In genomic region chr9:21443849-21444625, GRCh38 we compare ENCODE assay signal across 11 cellular contexts. TPM values are rescaled to one million over a fixed set of nuclear protein-coding genes. Genes with fewer than 3 reads are reported as not detected.
DNase-seq lines count a peak whose midpoint lies in the region; ATAC-seq, FAIRE-seq and TF ChIP-seq lines count a peak whose summit lies in the region.
"Had no signal": no experiment of that assay in that cellular context is flagged by ENCODE, and none has a peak within 500 bp of the region (broad histone marks: within the 10 kb centered on the region; RNA-seq: fewer than 3 reads in every experiment).

No MANE protein-coding gene starts in this region.

- H3K4me3 ChIP-seq in right lobe of liver (no peak overlapping the region), HepG2 (replicated peaks in 1 of 3; ENCODE audit: insufficient read depth in 1 of 3, low read depth in 2 of 3, low read length in 3 of 3) (no peak overlapping the region), NB4 (ENCODE audit: low read depth, low read length) (no peak overlapping the region), upper lobe of right lung (no peak overlapping the region), MG63 (no peak overlapping the region)
- H3K4me3 ChIP-seq: K562 had no signal

- no TSS peak for BruUV-seq in HepG2 (replicated peaks; lab: Mats Ljungman, UMichigan)

- FAIRE-seq in HepG2 (lab: Jason Lieb, UNC): no peak
- FAIRE-seq: endometrium, K562 had no signal

- TF ChIP-seq POLR2A in right lobe of liver (IDR thresholded peaks at IDR 0.05) (no peak), HepG2 (IDR thresholded peaks at IDR 0.05; ENCODE audit: insufficient read depth in 1 of 2, low read depth in 2 of 2, low read length in 2 of 2) (no peak), NB4 (IDR thresholded peaks at IDR 0.05; ENCODE audit: extremely low read depth, insufficient read length) (no peak)

- no peak overlapping the region for H3K4me2 ChIP-seq in HepG2 (ENCODE audit: low read depth, low read length)

- peak in 3 of 4 donors; percentile 28 to 40 (median 28) for ATAC-seq in right lobe of liver
- no peak for ATAC-seq in HepG2
- peak; percentile 86 for ATAC-seq in HG02884 (IDR thresholded peaks at IDR 0.05; ENCODE audit: unreplicated experiment)
- peak; percentile 67 for ATAC-seq in upper lobe of right lung
- ATAC-seq: K562 had no signal

- WGBS in right lobe of liver (ENCODE audit: insufficient coverage, low coverage, low lambda C conversion rate, missing lambda C conversion rate): 68% methylated on average over 4 of the region's 4 CpGs
- WGBS in HepG2 (ENCODE audit: low lambda C conversion rate): 25% methylated on average over 4 of the region's 4 CpGs

- no peak for TF ChIP-seq EP300 in HepG2 (IDR thresholded peaks at IDR 0.05; ENCODE audit: low read depth in 2 of 2, low read length in 2 of 2)
- TF ChIP-seq EP300 in HepG2 (CRISPR knock-in tag; IDR thresholded peaks at IDR 0.05; ENCODE audit: borderline replicate concordance): no peak

- H3K79me2 ChIP-seq in HepG2 (ENCODE audit: insufficient read depth, low read length): no peaks in the 10 kb centered on the region

- DNase-seq in right lobe of liver (no peak), HepG2 (ENCODE audit: low spot score) (no peak), NB4 (ENCODE audit: low read depth) (peak; percentile 72), upper lobe of right lung (no peak), MG63 (no peak), HCEC 1CT (no peak), cerebellar cortex (ENCODE audit: low spot score) (no peak)

- no peak for TF ChIP-seq RAD21 in HepG2 (CRISPR knock-in tag; IDR thresholded peaks at IDR 0.05)

- H3K27ac ChIP-seq in right lobe of liver: no peak overlapping the region
- H3K27ac ChIP-seq in HepG2 (ENCODE audit: extremely low read length, insufficient read depth, low read length): no peak overlapping the region
- no peak overlapping the region for H3K27ac ChIP-seq in upper lobe of right lung

- CTCF ChIA-PET in HepG2 (lab: Yijun Ruan, JAX; ENCODE audit: low intra/inter-chr PET ratio, low total read pairs): no interaction called here

- POLR2A ChIA-PET in HepG2 (lab: Yijun Ruan, JAX): no interaction called here

- no peaks in the 10 kb centered on the region for H4K20me1 ChIP-seq in HepG2 (ENCODE audit: insufficient read depth, low read length)

- intact Hi-C loops in right lobe of liver (cut with DNase I): no loop called here
- intact Hi-C loops in HepG2 (cut with micrococcal nuclease; ENCODE audit: unreplicated experiment): no loop called here
- intact Hi-C loops in upper lobe of right lung (cut with DNase I): no loop called here

- in situ Hi-C loops in HepG2 (cut with HindIII; ENCODE audit: extremely low pct_ligation_motif_present, low pct_unique_long_range_greater_than_20kb): no loop called here

- H3K27me3 ChIP-seq in right lobe of liver: no peaks in the 10 kb centered on the region
- no peaks in the 10 kb centered on the region for H3K27me3 ChIP-seq in HepG2 (ENCODE audit: control insufficient read depth in 1 of 2, insufficient read depth in 2 of 2, low read length in 2 of 2)
- no peaks in the 10 kb centered on the region for H3K27me3 ChIP-seq in upper lobe of right lung
- no peaks in the 10 kb centered on the region for H3K27me3 ChIP-seq in MG63

- H3K9ac ChIP-seq in HepG2 (ENCODE audit: insufficient read depth, low read depth, low read length): no peak overlapping the region

- no peaks in the 10 kb centered on the region for H3K9me3 ChIP-seq in right lobe of liver
- no peaks in the 10 kb centered on the region for H3K9me3 ChIP-seq in HepG2 (ENCODE audit: low read length)
- no peaks in the 10 kb centered on the region for H3K9me3 ChIP-seq in upper lobe of right lung
- peaks cover 18% of the 10 kb centered on the region for H3K9me3 ChIP-seq in MG63

- H2AFZ ChIP-seq in HepG2 (ENCODE audit: low read length): no peak overlapping the region

- no peaks in the 10 kb centered on the region for H3K4me1 ChIP-seq in right lobe of liver
- no peaks in the 10 kb centered on the region for H3K4me1 ChIP-seq in HepG2 (ENCODE audit: insufficient read depth, low read length)
- H3K4me1 ChIP-seq in upper lobe of right lung: no peaks in the 10 kb centered on the region

- H3K36me3 ChIP-seq in right lobe of liver (no peaks in the 10 kb centered on the region), HepG2 (replicated peaks in 1 of 2; ENCODE audit: control insufficient read depth in 1 of 2, insufficient read depth in 2 of 2, low read length in 2 of 2) (no peaks in the 10 kb centered on the region), upper lobe of right lung (no peaks in the 10 kb centered on the region), MG63 (no peaks in the 10 kb centered on the region)

- TF ChIP-seq CTCF in right lobe of liver (IDR thresholded peaks at IDR 0.05) (no peak), HepG2 (CRISPR knock-in tag; IDR thresholded peaks at IDR 0.05) (no peak), NB4 (IDR thresholded peaks at IDR 0.05; ENCODE audit: low read depth, low read length) (no peak), upper lobe of right lung (IDR thresholded peaks at IDR 0.05) (no peak)

RNA-seq across cellular contexts. Expression of gene IFNA1, which starts 3.8 kb away (rescaled TPM):
- not detected for total RNA-seq in right lobe of liver
- not detected in 2 replicates for total RNA-seq in HepG2 (2016; rRNA removed; fragmentation: Illumina TruSeq; extraction: Trizol)
- total RNA-seq in HepG2 (2016; cell fraction: cytosol; rRNA removed; fragmentation: Illumina TruSeq; extraction: Trizol; ENCODE audit: low read depth): not detected in 2 replicates
- not detected in 2 replicates for total RNA-seq in HepG2 (2016; cell fraction: insoluble cytoplasmic fraction; rRNA removed; fragmentation: Illumina TruSeq; extraction: Trizol)
- total RNA-seq in HepG2 (2016; cell fraction: membrane; rRNA removed; fragmentation: Illumina TruSeq; extraction: Trizol): not detected in 2 replicates
- not detected in 2 replicates for total RNA-seq in HepG2 (2016; cell fraction: nucleus; rRNA removed; fragmentation: Illumina TruSeq; extraction: Trizol)
- polyA plus RNA-seq in HepG2 (2011; rRNA removed): not detected in 2 replicates
- not detected in 2 replicates for polyA plus RNA-seq in HepG2 (2011; cell fraction: cytosol; rRNA removed)
- not detected in 2 replicates for polyA plus RNA-seq in HepG2 (2011; cell fraction: nucleus; rRNA removed)
- polyA plus RNA-seq in HepG2 (2012): not detected in 2 replicates
- polyA plus RNA-seq in HepG2 (2016; cell fraction: cytosol; fragmentation: Illumina TruSeq; extraction: Trizol; ENCODE audit: low read depth): not detected in 2 replicates
- not detected in 2 replicates for polyA plus RNA-seq in HepG2 (2016; cell fraction: insoluble cytoplasmic fraction; fragmentation: Illumina TruSeq; extraction: Trizol; ENCODE audit: low read depth)
- polyA plus RNA-seq in HepG2 (2016; cell fraction: membrane; fragmentation: Illumina TruSeq; extraction: Trizol; ENCODE audit: low read depth): not detected in 2 replicates
- not detected in 2 replicates for polyA plus RNA-seq in HepG2 (2016; cell fraction: nucleus; fragmentation: Illumina TruSeq; extraction: Trizol; ENCODE audit: insufficient read depth, low read depth)
- not detected in 2 replicates for polyA minus RNA-seq in HepG2 (2011; rRNA and poly(A)+ RNA removed; ENCODE audit: low replicate concordance)
- polyA minus RNA-seq in HepG2 (2011; cell fraction: cytosol; rRNA and poly(A)+ RNA removed): not detected in 2 replicates
- polyA minus RNA-seq in HepG2 (2011; cell fraction: nucleus; rRNA and poly(A)+ RNA removed): not detected in 2 replicates
- total RNA-seq in upper lobe of right lung: not detected
- total RNA-seq in MG63 (2014; rRNA removed; shearing (Covaris generic); ENCODE audit: low replicate concordance): not detected in 2 replicates
- total RNA-seq: K562, mononuclear cell had no signal
- polyA plus RNA-seq: K562 had no signal

RNA-seq across cellular contexts. Expression of gene IFNA8, which starts 35.1 kb away (rescaled TPM):
- total RNA-seq in right lobe of liver: not detected
- total RNA-seq in HepG2 (2016; rRNA removed; fragmentation: Illumina TruSeq; extraction: Trizol): not detected in 2 replicates
- total RNA-seq in HepG2 (2016; cell fraction: cytosol; rRNA removed; fragmentation: Illumina TruSeq; extraction: Trizol; ENCODE audit: low read depth): not detected in 2 replicates
- total RNA-seq in HepG2 (2016; cell fraction: insoluble cytoplasmic fraction; rRNA removed; fragmentation: Illumina TruSeq; extraction: Trizol): not detected in 2 replicates
- total RNA-seq in HepG2 (2016; cell fraction: membrane; rRNA removed; fragmentation: Illumina TruSeq; extraction: Trizol): not detected in 2 replicates
- not detected in 2 replicates for total RNA-seq in HepG2 (2016; cell fraction: nucleus; rRNA removed; fragmentation: Illumina TruSeq; extraction: Trizol)
- not detected in 2 replicates for polyA plus RNA-seq in HepG2 (2011; rRNA removed)
- polyA plus RNA-seq in HepG2 (2011; cell fraction: cytosol; rRNA removed): not detected in 2 replicates
- polyA plus RNA-seq in HepG2 (2011; cell fraction: nucleus; rRNA removed): not detected in 2 replicates
- not detected in 2 replicates for polyA plus RNA-seq in HepG2 (2012)
- polyA plus RNA-seq in HepG2 (2016; cell fraction: cytosol; fragmentation: Illumina TruSeq; extraction: Trizol; ENCODE audit: low read depth): not detected in 2 replicates
- not detected in 2 replicates for polyA plus RNA-seq in HepG2 (2016; cell fraction: insoluble cytoplasmic fraction; fragmentation: Illumina TruSeq; extraction: Trizol; ENCODE audit: low read depth)
- not detected in 2 replicates for polyA plus RNA-seq in HepG2 (2016; cell fraction: membrane; fragmentation: Illumina TruSeq; extraction: Trizol; ENCODE audit: low read depth)
- not detected in 2 replicates for polyA plus RNA-seq in HepG2 (2016; cell fraction: nucleus; fragmentation: Illumina TruSeq; extraction: Trizol; ENCODE audit: insufficient read depth, low read depth)
- polyA minus RNA-seq in HepG2 (2011; rRNA and poly(A)+ RNA removed; ENCODE audit: low replicate concordance): not detected in 2 replicates
- polyA minus RNA-seq in HepG2 (2011; cell fraction: cytosol; rRNA and poly(A)+ RNA removed): not detected in 2 replicates
- polyA minus RNA-seq in HepG2 (2011; cell fraction: nucleus; rRNA and poly(A)+ RNA removed): not detected in 2 replicates
- not detected for total RNA-seq in upper lobe of right lung
- total RNA-seq in MG63 (2014; rRNA removed; shearing (Covaris generic); ENCODE audit: low replicate concordance): not detected in 2 replicates
- total RNA-seq: K562, mononuclear cell had no signal
- polyA plus RNA-seq: K562 had no signal

RNA-seq across cellular contexts. Expression of gene IFNE, which starts 38.1 kb away (rescaled TPM):
- total RNA-seq in right lobe of liver: not detected
- total RNA-seq in HepG2 (2016; rRNA removed; fragmentation: Illumina TruSeq; extraction: Trizol): not detected in 2 replicates
- total RNA-seq in HepG2 (2016; cell fraction: cytosol; rRNA removed; fragmentation: Illumina TruSeq; extraction: Trizol; ENCODE audit: low read depth): not detected in 2 replicates
- total RNA-seq in HepG2 (2016; cell fraction: insoluble cytoplasmic fraction; rRNA removed; fragmentation: Illumina TruSeq; extraction: Trizol): not detected in 2 replicates
- not detected in 2 replicates for total RNA-seq in HepG2 (2016; cell fraction: membrane; rRNA removed; fragmentation: Illumina TruSeq; extraction: Trizol)
- total RNA-seq in HepG2 (2016; cell fraction: nucleus; rRNA removed; fragmentation: Illumina TruSeq; extraction: Trizol): not detected in 2 replicates
- polyA plus RNA-seq in HepG2 (2011; rRNA removed): not detected in 2 replicates
- polyA plus RNA-seq in HepG2 (2011; cell fraction: cytosol; rRNA removed): not detected in 2 replicates
- not detected in 2 replicates for polyA plus RNA-seq in HepG2 (2011; cell fraction: nucleus; rRNA removed)
- not detected in 2 replicates for polyA plus RNA-seq in HepG2 (2012)
- not detected in 2 replicates for polyA plus RNA-seq in HepG2 (2016; cell fraction: cytosol; fragmentation: Illumina TruSeq; extraction: Trizol; ENCODE audit: low read depth)
- polyA plus RNA-seq in HepG2 (2016; cell fraction: insoluble cytoplasmic fraction; fragmentation: Illumina TruSeq; extraction: Trizol; ENCODE audit: low read depth): not detected in 2 replicates
- not detected in 2 replicates for polyA plus RNA-seq in HepG2 (2016; cell fraction: membrane; fragmentation: Illumina TruSeq; extraction: Trizol; ENCODE audit: low read depth)
- not detected in 2 replicates for polyA plus RNA-seq in HepG2 (2016; cell fraction: nucleus; fragmentation: Illumina TruSeq; extraction: Trizol; ENCODE audit: insufficient read depth, low read depth)
- 0.44 TPM in 1 of 2 replicates, not detected in the other for polyA minus RNA-seq in HepG2 (2011; rRNA and poly(A)+ RNA removed; ENCODE audit: low replicate concordance)
- polyA minus RNA-seq in HepG2 (2011; cell fraction: cytosol; rRNA and poly(A)+ RNA removed): not detected in 2 replicates
- not detected in 2 replicates for polyA minus RNA-seq in HepG2 (2011; cell fraction: nucleus; rRNA and poly(A)+ RNA removed)
- not detected for total RNA-seq in upper lobe of right lung
- 0.92 TPM in 1 of 2 replicates, not detected in the other for total RNA-seq in MG63 (2014; rRNA removed; shearing (Covaris generic); ENCODE audit: low replicate concordance)
- total RNA-seq: K562, mononuclear cell had no signal
- polyA plus RNA-seq: K562 had no signal

RNA-seq across cellular contexts. Expression of gene IFNA2, which starts 58.8 kb away (rescaled TPM):
- not detected for total RNA-seq in right lobe of liver
- total RNA-seq in HepG2 (2016; rRNA removed; fragmentation: Illumina TruSeq; extraction: Trizol): not detected in 2 replicates
- not detected in 2 replicates for total RNA-seq in HepG2 (2016; cell fraction: cytosol; rRNA removed; fragmentation: Illumina TruSeq; extraction: Trizol; ENCODE audit: low read depth)
- total RNA-seq in HepG2 (2016; cell fraction: insoluble cytoplasmic fraction; rRNA removed; fragmentation: Illumina TruSeq; extraction: Trizol): not detected in 2 replicates
- total RNA-seq in HepG2 (2016; cell fraction: membrane; rRNA removed; fragmentation: Illumina TruSeq; extraction: Trizol): not detected in 2 replicates
- total RNA-seq in HepG2 (2016; cell fraction: nucleus; rRNA removed; fragmentation: Illumina TruSeq; extraction: Trizol): not detected in 2 replicates
- polyA plus RNA-seq in HepG2 (2011; rRNA removed): not detected in 2 replicates
- not detected in 2 replicates for polyA plus RNA-seq in HepG2 (2011; cell fraction: cytosol; rRNA removed)
- not detected in 2 replicates for polyA plus RNA-seq in HepG2 (2011; cell fraction: nucleus; rRNA removed)
- polyA plus RNA-seq in HepG2 (2012): not detected in 2 replicates
- polyA plus RNA-seq in HepG2 (2016; cell fraction: cytosol; fragmentation: Illumina TruSeq; extraction: Trizol; ENCODE audit: low read depth): not detected in 2 replicates
- polyA plus RNA-seq in HepG2 (2016; cell fraction: insoluble cytoplasmic fraction; fragmentation: Illumina TruSeq; extraction: Trizol; ENCODE audit: low read depth): not detected in 2 replicates
- polyA plus RNA-seq in HepG2 (2016; cell fraction: membrane; fragmentation: Illumina TruSeq; extraction: Trizol; ENCODE audit: low read depth): not detected in 2 replicates
- not detected in 2 replicates for polyA plus RNA-seq in HepG2 (2016; cell fraction: nucleus; fragmentation: Illumina TruSeq; extraction: Trizol; ENCODE audit: insufficient read depth, low read depth)
- not detected in 2 replicates for polyA minus RNA-seq in HepG2 (2011; rRNA and poly(A)+ RNA removed; ENCODE audit: low replicate concordance)
- polyA minus RNA-seq in HepG2 (2011; cell fraction: cytosol; rRNA and poly(A)+ RNA removed): not detected in 2 replicates
- polyA minus RNA-seq in HepG2 (2011; cell fraction: nucleus; rRNA and poly(A)+ RNA removed): not detected in 2 replicates
- total RNA-seq in upper lobe of right lung: not detected
- total RNA-seq in MG63 (2014; rRNA removed; shearing (Covaris generic); ENCODE audit: low replicate concordance): not detected in 2 replicates
- total RNA-seq: K562 had no signal
- polyA plus RNA-seq: K562 had no signal
